1 cellular context compared by ENCODE assay signal in the genomic region with DNA sequence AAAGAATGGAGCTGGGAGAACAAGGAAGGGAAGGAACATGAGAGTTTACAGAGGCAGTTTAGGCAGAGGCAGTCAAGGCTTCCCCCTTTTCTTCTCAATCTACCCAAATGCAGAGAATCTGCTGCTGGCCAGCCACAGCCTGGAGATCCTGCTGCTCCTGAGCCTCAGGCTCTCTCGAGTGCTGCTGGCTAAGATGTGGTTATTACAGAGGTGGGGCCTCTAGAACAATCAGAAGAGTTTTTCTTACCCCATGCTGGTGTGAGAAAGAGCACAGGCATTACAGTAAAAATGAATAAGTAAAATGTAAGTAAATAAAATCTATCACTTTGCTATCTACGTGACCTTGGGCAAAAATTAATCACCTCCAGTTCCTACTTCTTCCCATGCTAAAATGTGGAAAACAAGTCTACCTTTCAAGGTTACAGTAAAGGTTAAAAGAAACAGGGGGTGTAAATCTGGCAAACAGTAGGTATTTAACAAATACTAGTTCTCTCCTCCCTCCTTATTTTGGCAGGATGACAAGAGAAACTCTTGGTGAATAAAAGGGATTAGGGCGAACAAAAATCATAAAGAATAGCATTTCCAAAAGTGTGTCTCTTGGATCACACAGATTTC.
TF ChIP-seq lines count a peak whose summit lies in the region.

No MANE protein-coding gene starts in this region.

TF ChIP-seq in GM12878, 131 proteins besides CTCF, POLR2A, EP300 and RAD21 (continued from another document):
- TF ChIP-seq, protein P1, sequence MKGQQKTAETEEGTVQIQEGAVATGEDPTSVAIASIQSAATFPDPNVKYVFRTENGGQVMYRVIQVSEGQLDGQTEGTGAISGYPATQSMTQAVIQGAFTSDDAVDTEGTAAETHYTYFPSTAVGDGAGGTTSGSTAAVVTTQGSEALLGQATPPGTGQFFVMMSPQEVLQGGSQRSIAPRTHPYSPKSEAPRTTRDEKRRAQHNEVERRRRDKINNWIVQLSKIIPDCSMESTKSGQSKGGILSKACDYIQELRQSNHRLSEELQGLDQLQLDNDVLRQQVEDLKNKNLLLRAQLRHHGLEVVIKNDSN (IDR thresholded peaks at IDR 0.05; ENCODE audit: borderline replicate concordance, extremely low read length, insufficient read depth, low read depth, low read length), result no peak
- TF ChIP-seq IKZF2 (IDR thresholded peaks at IDR 0.05), result no peak
- TF ChIP-seq, protein P2, sequence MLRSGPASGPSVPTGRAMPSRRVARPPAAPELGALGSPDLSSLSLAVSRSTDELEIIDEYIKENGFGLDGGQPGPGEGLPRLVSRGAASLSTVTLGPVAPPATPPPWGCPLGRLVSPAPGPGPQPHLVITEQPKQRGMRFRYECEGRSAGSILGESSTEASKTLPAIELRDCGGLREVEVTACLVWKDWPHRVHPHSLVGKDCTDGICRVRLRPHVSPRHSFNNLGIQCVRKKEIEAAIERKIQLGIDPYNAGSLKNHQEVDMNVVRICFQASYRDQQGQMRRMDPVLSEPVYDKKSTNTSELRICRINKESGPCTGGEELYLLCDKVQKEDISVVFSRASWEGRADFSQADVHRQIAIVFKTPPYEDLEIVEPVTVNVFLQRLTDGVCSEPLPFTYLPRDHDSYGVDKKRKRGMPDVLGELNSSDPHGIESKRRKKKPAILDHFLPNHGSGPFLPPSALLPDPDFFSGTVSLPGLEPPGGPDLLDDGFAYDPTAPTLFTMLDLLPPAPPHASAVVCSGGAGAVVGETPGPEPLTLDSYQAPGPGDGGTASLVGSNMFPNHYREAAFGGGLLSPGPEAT (IDR thresholded peaks at IDR 0.05; ENCODE audit: low read depth), result no peak
- TF ChIP-seq, protein P3, sequence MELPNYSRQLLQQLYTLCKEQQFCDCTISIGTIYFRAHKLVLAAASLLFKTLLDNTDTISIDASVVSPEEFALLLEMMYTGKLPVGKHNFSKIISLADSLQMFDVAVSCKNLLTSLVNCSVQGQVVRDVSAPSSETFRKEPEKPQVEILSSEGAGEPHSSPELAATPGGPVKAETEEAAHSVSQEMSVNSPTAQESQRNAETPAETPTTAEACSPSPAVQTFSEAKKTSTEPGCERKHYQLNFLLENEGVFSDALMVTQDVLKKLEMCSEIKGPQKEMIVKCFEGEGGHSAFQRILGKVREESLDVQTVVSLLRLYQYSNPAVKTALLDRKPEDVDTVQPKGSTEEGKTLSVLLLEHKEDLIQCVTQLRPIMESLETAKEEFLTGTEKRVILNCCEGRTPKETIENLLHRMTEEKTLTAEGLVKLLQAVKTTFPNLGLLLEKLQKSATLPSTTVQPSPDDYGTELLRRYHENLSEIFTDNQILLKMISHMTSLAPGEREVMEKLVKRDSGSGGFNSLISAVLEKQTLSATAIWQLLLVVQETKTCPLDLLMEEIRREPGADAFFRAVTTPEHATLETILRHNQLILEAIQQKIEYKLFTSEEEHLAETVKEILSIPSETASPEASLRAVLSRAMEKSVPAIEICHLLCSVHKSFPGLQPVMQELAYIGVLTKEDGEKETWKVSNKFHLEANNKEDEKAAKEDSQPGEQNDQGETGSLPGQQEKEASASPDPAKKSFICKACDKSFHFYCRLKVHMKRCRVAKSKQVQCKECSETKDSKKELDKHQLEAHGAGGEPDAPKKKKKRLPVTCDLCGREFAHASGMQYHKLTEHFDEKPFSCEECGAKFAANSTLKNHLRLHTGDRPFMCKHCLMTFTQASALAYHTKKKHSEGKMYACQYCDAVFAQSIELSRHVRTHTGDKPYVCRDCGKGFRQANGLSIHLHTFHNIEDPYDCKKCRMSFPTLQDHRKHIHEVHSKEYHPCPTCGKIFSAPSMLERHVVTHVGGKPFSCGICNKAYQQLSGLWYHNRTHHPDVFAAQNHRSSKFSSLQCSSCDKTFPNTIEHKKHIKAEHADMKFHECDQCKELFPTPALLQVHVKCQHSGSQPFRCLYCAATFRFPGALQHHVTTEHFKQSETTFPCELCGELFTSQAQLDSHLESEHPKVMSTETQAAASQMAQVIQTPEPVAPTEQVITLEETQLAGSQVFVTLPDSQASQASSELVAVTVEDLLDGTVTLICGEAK (IDR thresholded peaks at IDR 0.05; ENCODE audit: borderline replicate concordance), result no peak
- no peak for TF ChIP-seq KDM1A (IDR thresholded peaks at IDR 0.05; ENCODE audit: borderline replicate concordance)
- no peak for TF ChIP-seq BHLHE40 (IDR thresholded peaks at IDR 0.05; ENCODE audit: borderline replicate concordance in 1 of 2, low read depth in 2 of 2, low read length in 1 of 2)
- TF ChIP-seq KAT2A (conservative IDR thresholded peaks at IDR 0.05; ENCODE audit: control insufficient read depth, low read depth, low read length), result no peak
- TF ChIP-seq, protein P4, sequence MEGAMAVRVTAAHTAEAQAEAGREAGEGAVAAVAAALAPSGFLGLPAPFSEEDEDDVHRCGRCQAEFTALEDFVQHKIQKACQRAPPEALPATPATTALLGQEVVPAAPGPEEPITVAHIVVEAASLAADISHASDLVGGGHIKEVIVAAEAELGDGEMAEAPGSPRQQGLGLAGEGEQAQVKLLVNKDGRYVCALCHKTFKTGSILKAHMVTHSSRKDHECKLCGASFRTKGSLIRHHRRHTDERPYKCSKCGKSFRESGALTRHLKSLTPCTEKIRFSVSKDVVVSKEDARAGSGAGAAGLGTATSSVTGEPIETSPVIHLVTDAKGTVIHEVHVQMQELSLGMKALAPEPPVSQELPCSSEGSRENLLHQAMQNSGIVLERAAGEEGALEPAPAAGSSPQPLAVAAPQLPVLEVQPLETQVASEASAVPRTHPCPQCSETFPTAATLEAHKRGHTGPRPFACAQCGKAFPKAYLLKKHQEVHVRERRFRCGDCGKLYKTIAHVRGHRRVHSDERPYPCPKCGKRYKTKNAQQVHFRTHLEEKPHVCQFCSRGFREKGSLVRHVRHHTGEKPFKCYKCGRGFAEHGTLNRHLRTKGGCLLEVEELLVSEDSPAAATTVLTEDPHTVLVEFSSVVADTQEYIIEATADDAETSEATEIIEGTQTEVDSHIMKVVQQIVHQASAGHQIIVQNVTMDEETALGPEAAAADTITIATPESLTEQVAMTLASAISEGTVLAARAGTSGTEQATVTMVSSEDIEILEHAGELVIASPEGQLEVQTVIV (IDR thresholded peaks at IDR 0.05; ENCODE audit: borderline replicate concordance, partially characterized antibody), result no peak
- TF ChIP-seq MTA3 (IDR thresholded peaks at IDR 0.05; ENCODE audit: borderline replicate concordance, low read length), result no peak
- no peak for TF ChIP-seq FOXM1 (IDR thresholded peaks at IDR 0.05; ENCODE audit: low read depth, low read length)
- no peak for TF ChIP-seq ZNF384 (IDR thresholded peaks at IDR 0.05; ENCODE audit: borderline replicate concordance, low read depth, low read length)
TF ChIP-seq in GM12878: peak in this region for 0.
